1 cellular context compared by ENCODE assay signal in the genomic region with DNA sequence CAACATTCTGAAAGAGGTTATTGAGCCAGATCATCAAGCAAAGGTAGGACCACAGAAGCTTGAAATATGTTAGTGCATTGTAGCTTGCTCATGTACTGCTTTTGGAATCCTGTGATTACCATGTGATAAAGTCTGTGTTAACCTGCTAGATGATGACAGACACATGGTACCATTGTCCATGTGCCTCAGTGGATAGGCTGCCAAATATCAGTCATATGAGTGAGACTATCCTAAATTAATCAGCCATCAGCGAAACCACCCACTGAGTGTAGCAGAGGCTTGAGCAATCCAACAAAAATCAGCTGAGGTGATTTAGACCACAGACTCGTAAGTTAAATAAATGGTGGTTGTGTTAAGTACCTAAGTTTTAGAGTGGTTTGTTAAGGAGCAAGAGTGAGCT.
TF ChIP-seq lines count a peak whose summit lies in the region.

No MANE protein-coding gene starts in this region.

TF ChIP-seq in K562, 482 proteins besides CTCF, POLR2A, EP300 and RAD21 (continued from another document):
- TF ChIP-seq, protein P1, sequence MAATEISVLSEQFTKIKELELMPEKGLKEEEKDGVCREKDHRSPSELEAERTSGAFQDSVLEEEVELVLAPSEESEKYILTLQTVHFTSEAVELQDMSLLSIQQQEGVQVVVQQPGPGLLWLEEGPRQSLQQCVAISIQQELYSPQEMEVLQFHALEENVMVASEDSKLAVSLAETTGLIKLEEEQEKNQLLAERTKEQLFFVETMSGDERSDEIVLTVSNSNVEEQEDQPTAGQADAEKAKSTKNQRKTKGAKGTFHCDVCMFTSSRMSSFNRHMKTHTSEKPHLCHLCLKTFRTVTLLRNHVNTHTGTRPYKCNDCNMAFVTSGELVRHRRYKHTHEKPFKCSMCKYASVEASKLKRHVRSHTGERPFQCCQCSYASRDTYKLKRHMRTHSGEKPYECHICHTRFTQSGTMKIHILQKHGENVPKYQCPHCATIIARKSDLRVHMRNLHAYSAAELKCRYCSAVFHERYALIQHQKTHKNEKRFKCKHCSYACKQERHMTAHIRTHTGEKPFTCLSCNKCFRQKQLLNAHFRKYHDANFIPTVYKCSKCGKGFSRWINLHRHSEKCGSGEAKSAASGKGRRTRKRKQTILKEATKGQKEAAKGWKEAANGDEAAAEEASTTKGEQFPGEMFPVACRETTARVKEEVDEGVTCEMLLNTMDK (IDR thresholded peaks at IDR 0.05; ENCODE audit: borderline replicate concordance, insufficient read depth, low read depth, low read length, poor library complexity, severe bottlenecking) = no peak
- TF ChIP-seq, protein P2, sequence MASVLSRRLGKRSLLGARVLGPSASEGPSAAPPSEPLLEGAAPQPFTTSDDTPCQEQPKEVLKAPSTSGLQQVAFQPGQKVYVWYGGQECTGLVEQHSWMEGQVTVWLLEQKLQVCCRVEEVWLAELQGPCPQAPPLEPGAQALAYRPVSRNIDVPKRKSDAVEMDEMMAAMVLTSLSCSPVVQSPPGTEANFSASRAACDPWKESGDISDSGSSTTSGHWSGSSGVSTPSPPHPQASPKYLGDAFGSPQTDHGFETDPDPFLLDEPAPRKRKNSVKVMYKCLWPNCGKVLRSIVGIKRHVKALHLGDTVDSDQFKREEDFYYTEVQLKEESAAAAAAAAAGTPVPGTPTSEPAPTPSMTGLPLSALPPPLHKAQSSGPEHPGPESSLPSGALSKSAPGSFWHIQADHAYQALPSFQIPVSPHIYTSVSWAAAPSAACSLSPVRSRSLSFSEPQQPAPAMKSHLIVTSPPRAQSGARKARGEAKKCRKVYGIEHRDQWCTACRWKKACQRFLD (CRISPR knock-in tag; IDR thresholded peaks at IDR 0.05) = no peak
- no peak for TF ChIP-seq ZNF75A (CRISPR knock-in tag; IDR thresholded peaks at IDR 0.05)
- TF ChIP-seq, protein P3, sequence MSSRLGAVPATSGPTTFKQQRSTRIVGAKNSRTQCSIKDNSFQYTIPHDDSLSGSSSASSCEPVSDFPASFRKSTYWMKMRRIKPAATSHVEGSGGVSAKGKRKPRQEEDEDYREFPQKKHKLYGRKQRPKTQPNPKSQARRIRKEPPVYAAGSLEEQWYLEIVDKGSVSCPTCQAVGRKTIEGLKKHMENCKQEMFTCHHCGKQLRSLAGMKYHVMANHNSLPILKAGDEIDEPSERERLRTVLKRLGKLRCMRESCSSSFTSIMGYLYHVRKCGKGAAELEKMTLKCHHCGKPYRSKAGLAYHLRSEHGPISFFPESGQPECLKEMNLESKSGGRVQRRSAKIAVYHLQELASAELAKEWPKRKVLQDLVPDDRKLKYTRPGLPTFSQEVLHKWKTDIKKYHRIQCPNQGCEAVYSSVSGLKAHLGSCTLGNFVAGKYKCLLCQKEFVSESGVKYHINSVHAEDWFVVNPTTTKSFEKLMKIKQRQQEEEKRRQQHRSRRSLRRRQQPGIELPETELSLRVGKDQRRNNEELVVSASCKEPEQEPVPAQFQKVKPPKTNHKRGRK (tag; IDR thresholded peaks at IDR 0.05) = no peak
- TF ChIP-seq, protein P4, sequence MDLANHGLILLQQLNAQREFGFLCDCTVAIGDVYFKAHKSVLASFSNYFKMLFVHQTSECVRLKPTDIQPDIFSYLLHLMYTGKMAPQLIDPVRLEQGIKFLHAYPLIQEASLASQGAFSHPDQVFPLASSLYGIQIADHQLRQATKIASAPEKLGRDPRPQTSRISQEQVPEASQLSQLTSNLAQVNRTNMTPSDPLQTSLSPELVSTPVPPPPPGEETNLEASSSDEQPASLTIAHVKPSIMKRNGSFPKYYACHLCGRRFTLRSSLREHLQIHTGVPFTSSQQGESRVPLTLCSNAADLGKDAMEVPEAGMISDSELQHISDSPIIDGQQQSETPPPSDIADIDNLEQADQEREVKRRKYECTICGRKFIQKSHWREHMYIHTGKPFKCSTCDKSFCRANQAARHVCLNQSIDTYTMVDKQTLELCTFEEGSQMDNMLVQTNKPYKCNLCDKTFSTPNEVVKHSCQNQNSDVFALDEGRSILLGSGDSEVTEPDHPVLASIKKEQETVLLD (IDR thresholded peaks at IDR 0.05) = no peak
- no peak for TF ChIP-seq ZSCAN32 (CRISPR knock-in tag; IDR thresholded peaks at IDR 0.05)
- no peak for TF ChIP-seq ESRRA (IDR thresholded peaks at IDR 0.05; ENCODE audit: borderline replicate concordance, low read depth)
- TF ChIP-seq POLR2AphosphoS5 (IDR thresholded peaks at IDR 0.05; ENCODE audit: control insufficient read depth, insufficient read depth, low read depth, low read length) = no peak
- TF ChIP-seq, protein P5, sequence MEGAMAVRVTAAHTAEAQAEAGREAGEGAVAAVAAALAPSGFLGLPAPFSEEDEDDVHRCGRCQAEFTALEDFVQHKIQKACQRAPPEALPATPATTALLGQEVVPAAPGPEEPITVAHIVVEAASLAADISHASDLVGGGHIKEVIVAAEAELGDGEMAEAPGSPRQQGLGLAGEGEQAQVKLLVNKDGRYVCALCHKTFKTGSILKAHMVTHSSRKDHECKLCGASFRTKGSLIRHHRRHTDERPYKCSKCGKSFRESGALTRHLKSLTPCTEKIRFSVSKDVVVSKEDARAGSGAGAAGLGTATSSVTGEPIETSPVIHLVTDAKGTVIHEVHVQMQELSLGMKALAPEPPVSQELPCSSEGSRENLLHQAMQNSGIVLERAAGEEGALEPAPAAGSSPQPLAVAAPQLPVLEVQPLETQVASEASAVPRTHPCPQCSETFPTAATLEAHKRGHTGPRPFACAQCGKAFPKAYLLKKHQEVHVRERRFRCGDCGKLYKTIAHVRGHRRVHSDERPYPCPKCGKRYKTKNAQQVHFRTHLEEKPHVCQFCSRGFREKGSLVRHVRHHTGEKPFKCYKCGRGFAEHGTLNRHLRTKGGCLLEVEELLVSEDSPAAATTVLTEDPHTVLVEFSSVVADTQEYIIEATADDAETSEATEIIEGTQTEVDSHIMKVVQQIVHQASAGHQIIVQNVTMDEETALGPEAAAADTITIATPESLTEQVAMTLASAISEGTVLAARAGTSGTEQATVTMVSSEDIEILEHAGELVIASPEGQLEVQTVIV (CRISPR knock-in tag; IDR thresholded peaks at IDR 0.05; ENCODE audit: borderline replicate concordance) = no peak
- TF ChIP-seq L3MBTL2 (IDR thresholded peaks at IDR 0.05) = no peak
TF ChIP-seq in K562: peak in this region for 0.
